Comparison of ENCODE assay signal across 16 cellular contexts in genomic region chr9:89380437-89381307, GRCh38.
A peak's percentile ranks its signal among the peaks of the same experiment; 100 is the strongest.
DNase-seq lines count a peak whose midpoint lies in the region; ATAC-seq and TF ChIP-seq lines count a peak whose summit lies in the region.
"Had no signal": no experiment of that assay in that cellular context is flagged by ENCODE, and none has a peak within 500 bp of the region (broad histone marks: within the 10 kb centered on the region; RNA-seq: fewer than 3 reads in every experiment).

No MANE protein-coding gene starts in this region.

- ATAC-seq in CD4-positive, CD25-positive, alpha-beta regulatory T cell (ENCODE audit: low read depth in 2 of 2) = no peak
- no peak for ATAC-seq in activated naive CD4-positive, alpha-beta T cell treated with anti-CD3 and anti-CD28 coated beads, Interleukin-2, amount 50 U/mL, for 72 hours
- ATAC-seq in HG02970 (IDR thresholded peaks at IDR 0.05; ENCODE audit: low FRiP score, unreplicated experiment) = no peak
- ATAC-seq: K562 had no signal

- peak overlapping the region in 1 of 2 experiments; percentile 35 for H3K4ac ChIP-seq in mesenchymal stem cell (ENCODE audit: low read depth in 1 of 2, low read length in 2 of 2)

- H2BK15ac ChIP-seq in mesenchymal stem cell (ENCODE audit: low read depth, poor library complexity, severe bottlenecking) = peak overlapping the region; percentile 85

- H3K27ac ChIP-seq in CD4-positive, CD25-positive, alpha-beta regulatory T cell (ENCODE audit: insufficient read depth, low read length, poor library complexity, severe bottlenecking) = no peak overlapping the region
- H3K27ac ChIP-seq in mesenchymal stem cell (ENCODE audit: low read length, poor library complexity, severe bottlenecking) = peak overlapping the region; percentile 30
- H3K27ac ChIP-seq: epithelial cell of prostate, uterus had no signal

- H3K9me3 Mint-ChIP-seq in CD4-positive, CD25-positive, alpha-beta regulatory T cell = no peaks in the 10 kb centered on the region
- H3K9me3 Mint-ChIP-seq in activated naive CD4-positive, alpha-beta T cell treated with anti-CD3 and anti-CD28 coated beads, Interleukin-2, amount 50 U/mL, for 72 hours = no peaks in the 10 kb centered on the region

- peaks cover 84% of the 10 kb centered on the region for H3K36me3 ChIP-seq in CD4-positive, CD25-positive, alpha-beta regulatory T cell (ENCODE audit: control insufficient read depth, insufficient read depth, low read length)
- H3K36me3 ChIP-seq in mesenchymal stem cell (ENCODE audit: control insufficient read depth in 1 of 2, insufficient read depth in 2 of 2, low read depth in 1 of 2, low read length in 2 of 2) = peaks cover 0 to 72% of the 10 kb centered on the region in 2 experiments
- H3K36me3 ChIP-seq: uterus had no signal

- H2BK120ac ChIP-seq in mesenchymal stem cell (ENCODE audit: low read depth, low read length) = no peak overlapping the region

- no peak overlapping the region for H4K91ac ChIP-seq in mesenchymal stem cell (ENCODE audit: low read length)

- no peak overlapping the region for H3K23ac ChIP-seq in mesenchymal stem cell (ENCODE audit: low read length in 2 of 2)

- WGBS in mesenchymal stem cell = 60% methylated on average over 26 of the region's 26 CpGs

- H3K36me3 Mint-ChIP-seq in CD4-positive, CD25-positive, alpha-beta regulatory T cell = peaks cover 54% of the 10 kb centered on the region
- H3K36me3 Mint-ChIP-seq in activated naive CD4-positive, alpha-beta T cell treated with anti-CD3 and anti-CD28 coated beads, Interleukin-2, amount 50 U/mL, for 72 hours = peaks cover 31 to 65% of the 10 kb centered on the region in 2 donors

- H3K9me3 ChIP-seq in CD4-positive, CD25-positive, alpha-beta regulatory T cell (ENCODE audit: control insufficient read depth in 2 of 2, low read length in 2 of 2) = no peaks in the 10 kb centered on the region
- H3K9me3 ChIP-seq in mesenchymal stem cell (ENCODE audit: control insufficient read depth, low read length) = no peaks in the 10 kb centered on the region
- H3K9me3 ChIP-seq: Peyer's patch, uterus had no signal

- H2AFZ ChIP-seq in mesenchymal stem cell (ENCODE audit: low read depth, low read length) = no peak overlapping the region

- H3K4me2 ChIP-seq in mesenchymal stem cell (ENCODE audit: low read length, poor library complexity, severe bottlenecking) = no peak overlapping the region

- H3K14ac ChIP-seq in mesenchymal stem cell (ENCODE audit: low read length in 2 of 2) = peak overlapping the region in 1 of 2 experiments; percentile 45

- no peak overlapping the region for H3K9ac ChIP-seq in mesenchymal stem cell (ENCODE audit: low read length)

- in situ Hi-C loops in GM18951 (cut with MboI; ENCODE audit: low sequenced_read_pairs, unreplicated experiment) = no loop called here

- no peak for DNase-seq in CD4-positive, CD25-positive, alpha-beta regulatory T cell
- no peak for DNase-seq in activated naive CD4-positive, alpha-beta T cell treated with anti-CD3 and anti-CD28 coated beads, Interleukin-2, amount 50 U/mL, for 72 hours (ENCODE audit: low spot score in 2 of 2)
- DNase-seq in mesenchymal stem cell (peak; percentile 75), RKO (ENCODE audit: low spot score) (no peak), MV-4-11 (lab: John Stamatoyannopoulos, UW) (no peak)
- DNase-seq: activated CD4-positive, alpha-beta T cell treated with anti-CD3 and anti-CD28 coated beads, Interleukin-2, amount 50 U/mL, for 1 hour; activated gamma-delta T cell; NCI-H524; Peyer's patch; stimulated activated CD4-positive, alpha-beta T cell treated with anti-CD3 and anti-CD28 coated beads, Interleukin-2, amount 100 ng/mL, for 24 hours; SW 1271; uterus had no signal

- H2BK12ac ChIP-seq in mesenchymal stem cell (ENCODE audit: low read length in 2 of 2) = peak overlapping the region in 1 of 2 experiments; percentile 37

- no peak overlapping the region for H3K4me3 ChIP-seq in CD4-positive, CD25-positive, alpha-beta regulatory T cell (ENCODE audit: low read depth, low read length)
- no peak overlapping the region for H3K4me3 ChIP-seq in mesenchymal stem cell (ENCODE audit: insufficient read depth in 1 of 2, low read depth in 1 of 2, low read length in 2 of 2)
- H3K4me3 ChIP-seq: K562, Peyer's patch, uterus had no signal

- TF ChIP-seq POLR2A in GM18951 (IDR thresholded peaks at IDR 0.05; ENCODE audit: extremely low read depth, insufficient read depth, insufficient read length) = peak; percentile 23

- peak overlapping the region; percentile 2 to 64 for H3K18ac ChIP-seq in mesenchymal stem cell (ENCODE audit: low read depth in 1 of 2, low read length in 2 of 2)

- H3K4me1 Mint-ChIP-seq in CD4-positive, CD25-positive, alpha-beta regulatory T cell = peaks cover 6 to 18% (median 12%) of the 10 kb centered on the region in 4 donors

- H2AK5ac ChIP-seq in mesenchymal stem cell (ENCODE audit: low read length, severe bottlenecking) = no peak overlapping the region

- H4K8ac ChIP-seq in mesenchymal stem cell (ENCODE audit: low read length) = no peak overlapping the region

- H3K27me3 Mint-ChIP-seq in CD4-positive, CD25-positive, alpha-beta regulatory T cell = no peaks in the 10 kb centered on the region

- no peak overlapping the region for H3K4me3 Mint-ChIP-seq in CD4-positive, CD25-positive, alpha-beta regulatory T cell

- H3K4me1 ChIP-seq in CD4-positive, CD25-positive, alpha-beta regulatory T cell (ENCODE audit: control insufficient read depth, insufficient read depth, low read length, poor library complexity, severe bottlenecking) = peaks cover 5% of the 10 kb centered on the region
- peaks cover 22% of the 10 kb centered on the region for H3K4me1 ChIP-seq in mesenchymal stem cell (ENCODE audit: control insufficient read depth, insufficient read depth, low read depth, low read length)
- H3K4me1 ChIP-seq: uterus had no signal

- no peak overlapping the region for H2BK5ac ChIP-seq in mesenchymal stem cell (ENCODE audit: low read depth, low read length, poor library complexity, severe bottlenecking)

- no peaks in the 10 kb centered on the region for H3K79me1 ChIP-seq in mesenchymal stem cell (replicated peaks; ENCODE audit: low read length, poor library complexity, severe bottlenecking)

- H3K27me3 ChIP-seq in CD4-positive, CD25-positive, alpha-beta regulatory T cell (ENCODE audit: control insufficient read depth, insufficient read depth, low read length) = no peaks in the 10 kb centered on the region
- peaks cover 0 to 4% of the 10 kb centered on the region in 2 experiments for H3K27me3 ChIP-seq in mesenchymal stem cell (ENCODE audit: control insufficient read depth in 1 of 2, insufficient read depth in 1 of 2, low read length in 2 of 2)
- H3K27me3 ChIP-seq: Peyer's patch, uterus had no signal

- peak overlapping the region in 2 of 3 donors; percentile 44 to 70 for H3K27ac Mint-ChIP-seq in CD4-positive, CD25-positive, alpha-beta regulatory T cell
- peak overlapping the region; percentile 66 to 94 for H3K27ac Mint-ChIP-seq in activated naive CD4-positive, alpha-beta T cell treated with anti-CD3 and anti-CD28 coated beads, Interleukin-2, amount 50 U/mL, for 72 hours
